ENCODE assay signal across 12 cellular contexts in genomic region chr17:57404073-57404472, GRCh38.
DNase-seq lines count a peak whose midpoint lies in the region; ATAC-seq, FAIRE-seq and TF ChIP-seq lines count a peak whose summit lies in the region.
"Had no signal": no experiment of that assay in that cellular context is flagged by ENCODE, and none has a peak within 500 bp of the region (broad histone marks: within the 10 kb centered on the region; RNA-seq: fewer than 3 reads in every experiment).

No MANE protein-coding gene starts in this region.

- peak; percentile 41; the same call in 1 of the 2 replicates for TF ChIP-seq RAD21 in HepG2 (CRISPR knock-in tag; IDR thresholded peaks at IDR 0.05)

- H3K4me1 Mint-ChIP-seq in CD4-positive, CD25-positive, alpha-beta regulatory T cell, result peaks cover 30 to 62% (median 45%) of the 10 kb centered on the region in 4 donors
- H3K4me1 Mint-ChIP-seq in GM23338, result peaks cover 47% of the 10 kb centered on the region

- TF ChIP-seq POLR2A in HepG2 (IDR thresholded peaks at IDR 0.05; ENCODE audit: insufficient read depth in 1 of 2, low read depth in 2 of 2, low read length in 2 of 2), result no peak

- DNase-seq in CD4-positive, CD25-positive, alpha-beta regulatory T cell, result peak in 1 of 3 donors; percentile 25
- no peak for DNase-seq in GM23338 (ENCODE audit: low spot score)
- peak; percentile 66 for DNase-seq in SK-MEL-5 (ENCODE audit: low read depth, low spot score)
- DNase-seq in HepG2 (ENCODE audit: low spot score), result peak; percentile 35
- DNase-seq in SHP77 treated with DMSO at 0.1 percent for 48 hours (lab: John Stamatoyannopoulos, UW), result no peak
- DNase-seq in stimulated activated CD4-positive, alpha-beta T cell treated with anti-CD3 and anti-CD28 coated beads, Interleukin-12 subunit alpha, Interleukin-12 subunit beta, amount 100 ng/mL, for 4 hours, result no peak
- no peak for DNase-seq in left cardiac atrium
- DNase-seq: activated effector memory CD4-positive, alpha-beta T cell treated with Interleukin-2 at 50 U/mL for 16 hours; left ventricle myocardium inferior; NCI-H2107 had no signal

- TF ChIP-seq EP300 in HepG2 (IDR thresholded peaks at IDR 0.05; ENCODE audit: low read depth in 2 of 2, low read length in 2 of 2) (no peak), HepG2 (CRISPR knock-in tag; IDR thresholded peaks at IDR 0.05; ENCODE audit: borderline replicate concordance) (no peak)

- ATAC-seq in CD4-positive, CD25-positive, alpha-beta regulatory T cell (ENCODE audit: low read depth in 2 of 2), result no peak
- ATAC-seq in GM23338 (no peak), HepG2 (no peak), GM21786 (IDR thresholded peaks at IDR 0.05; ENCODE audit: unreplicated experiment) (no peak), left cardiac atrium (no peak)
- ATAC-seq: Right ventricle myocardium inferior had no signal

- TF ChIP-seq CTCF in GM23338 (conservative IDR thresholded peaks at IDR 0.05; ENCODE audit: low read depth in 2 of 2), result peak; percentile 25 to 47
- TF ChIP-seq CTCF in HepG2 (CRISPR knock-in tag; IDR thresholded peaks at IDR 0.05), result peak; percentile 60

- no peak overlapping the region for H3K4me3 Mint-ChIP-seq in CD4-positive, CD25-positive, alpha-beta regulatory T cell
- H3K4me3 Mint-ChIP-seq in GM23338, result no peak overlapping the region

- intact Hi-C loops in HepG2 (cut with micrococcal nuclease; ENCODE audit: unreplicated experiment), result loop anchor here (10.0 kb wide), 1 partner anchor 119 kb away; no protein-coding TSS in a partner anchor
- intact Hi-C loops in left cardiac atrium (cut with DNase I), result no loop called here

- no peak overlapping the region for H3K4me2 ChIP-seq in GM23338
- H3K4me2 ChIP-seq in HepG2 (ENCODE audit: low read depth, low read length), result no peak overlapping the region

- no peak overlapping the region for H3K27ac ChIP-seq in CD4-positive, CD25-positive, alpha-beta regulatory T cell (ENCODE audit: insufficient read depth, low read length, poor library complexity, severe bottlenecking)
- H3K27ac ChIP-seq in GM23338 (ENCODE audit: low read depth), result no peak overlapping the region
- no peak overlapping the region for H3K27ac ChIP-seq in HepG2 (ENCODE audit: extremely low read length, insufficient read depth, low read length)

- H2AFZ ChIP-seq in GM23338 (no peak overlapping the region), HepG2 (ENCODE audit: low read length) (no peak overlapping the region)

- H3K27me3 Mint-ChIP-seq in CD4-positive, CD25-positive, alpha-beta regulatory T cell, result no peaks in the 10 kb centered on the region
- H3K27me3 Mint-ChIP-seq in GM23338 (ENCODE audit: insufficient read depth, low read depth, poor library complexity), result peaks cover 9% of the 10 kb centered on the region

- 93% methylated on average over 4 of the region's 4 CpGs for WGBS in HepG2 (ENCODE audit: low lambda C conversion rate)

- peaks cover 21% of the 10 kb centered on the region for H3K4me1 ChIP-seq in CD4-positive, CD25-positive, alpha-beta regulatory T cell (ENCODE audit: control insufficient read depth, insufficient read depth, low read length, poor library complexity, severe bottlenecking)
- peaks cover 30% of the 10 kb centered on the region for H3K4me1 ChIP-seq in GM23338 (ENCODE audit: insufficient read depth)
- peaks cover 63% of the 10 kb centered on the region for H3K4me1 ChIP-seq in HepG2 (ENCODE audit: insufficient read depth, low read length)

- peaks cover 35% of the 10 kb centered on the region for H3K36me3 ChIP-seq in CD4-positive, CD25-positive, alpha-beta regulatory T cell (ENCODE audit: control insufficient read depth, insufficient read depth, low read length)
- H3K36me3 ChIP-seq in GM23338 (ENCODE audit: insufficient read depth) (no peaks in the 10 kb centered on the region), HepG2 (replicated peaks in 1 of 2; ENCODE audit: control insufficient read depth in 1 of 2, insufficient read depth in 2 of 2, low read length in 2 of 2) (peaks cover 19 to 47% of the 10 kb centered on the region in 2 experiments)
- H3K36me3 ChIP-seq: left ventricle myocardium inferior had no signal

- H3K27me3 ChIP-seq in CD4-positive, CD25-positive, alpha-beta regulatory T cell (ENCODE audit: control insufficient read depth, insufficient read depth, low read length), result no peaks in the 10 kb centered on the region
- H3K27me3 ChIP-seq in GM23338 (ENCODE audit: insufficient read depth) (no peaks in the 10 kb centered on the region), HepG2 (ENCODE audit: control insufficient read depth in 1 of 2, insufficient read depth in 2 of 2, low read length in 2 of 2) (no peaks in the 10 kb centered on the region)

- H3K4me3 ChIP-seq in CD4-positive, CD25-positive, alpha-beta regulatory T cell (ENCODE audit: low read depth, low read length), result no peak overlapping the region
- H3K4me3 ChIP-seq in GM23338 (no peak overlapping the region), HepG2 (replicated peaks in 1 of 3; ENCODE audit: insufficient read depth in 1 of 3, low read depth in 2 of 3, low read length in 3 of 3) (no peak overlapping the region)
- H3K4me3 ChIP-seq: left ventricle myocardium inferior had no signal

- BruUV-seq in HepG2 (replicated peaks; lab: Mats Ljungman, UMichigan), result no TSS peak

- no peaks in the 10 kb centered on the region for H3K9me2 ChIP-seq in GM23338 (ENCODE audit: insufficient read depth)

- peak overlapping the region in 2 of 3 donors; percentile 66 to 73 for H3K27ac Mint-ChIP-seq in CD4-positive, CD25-positive, alpha-beta regulatory T cell
- H3K27ac Mint-ChIP-seq in GM23338, result no peak overlapping the region

- H3K36me3 Mint-ChIP-seq in CD4-positive, CD25-positive, alpha-beta regulatory T cell, result peaks cover 34% of the 10 kb centered on the region
- H3K36me3 Mint-ChIP-seq in GM23338 (ENCODE audit: low read depth), result peaks cover 5% of the 10 kb centered on the region; the same call in 1 of the 3 replicates

- POLR2A ChIA-PET in HepG2 (lab: Yijun Ruan, JAX), result interaction anchor here (1.8 kb wide), 1 partner anchor 10 kb away, joined by 6 read pairs; no protein-coding TSS in a partner anchor

- H3K79me2 ChIP-seq in GM23338 (replicated peaks; ENCODE audit: insufficient read depth) (peaks cover 17% of the 10 kb centered on the region), HepG2 (ENCODE audit: insufficient read depth, low read length) (peaks cover 11% of the 10 kb centered on the region)

- in situ Hi-C loops in SK-MEL-5 (cut with HindIII; ENCODE audit: low pct_unique_long_range_greater_than_20kb, low sequenced_read_pairs) (loop anchor here (10.0 kb wide), 1 partner anchor 179 kb away; no protein-coding TSS in a partner anchor), HepG2 (cut with HindIII; ENCODE audit: extremely low pct_ligation_motif_present, low pct_unique_long_range_greater_than_20kb) (no loop called here)

- no peaks in the 10 kb centered on the region for H3F3A ChIP-seq in GM23338 (replicated peaks; ENCODE audit: low read depth)

- H3K9me3 ChIP-seq in CD4-positive, CD25-positive, alpha-beta regulatory T cell (ENCODE audit: control insufficient read depth in 2 of 2, low read length in 2 of 2), result no peaks in the 10 kb centered on the region
- no peaks in the 10 kb centered on the region for H3K9me3 ChIP-seq in HepG2 (ENCODE audit: low read length)
- H3K9me3 ChIP-seq: left ventricle myocardium inferior had no signal

- H3K9ac ChIP-seq in HepG2 (ENCODE audit: insufficient read depth, low read depth, low read length), result no peak overlapping the region

- CTCF ChIA-PET in HepG2 (lab: Yijun Ruan, JAX; ENCODE audit: low intra/inter-chr PET ratio, low total read pairs), result interaction anchor here (0.7 to 1.9 kb wide), 2 partner anchors 160 to 161 kb away, joined by 3 to 10 read pairs; no protein-coding TSS in a partner anchor

- H3K9me3 Mint-ChIP-seq in CD4-positive, CD25-positive, alpha-beta regulatory T cell, result peaks cover 0 to 1% (median 0%) of the 10 kb centered on the region in 7 donors
- no peaks in the 10 kb centered on the region for H3K9me3 Mint-ChIP-seq in GM23338

- H4K20me1 ChIP-seq in GM23338 (replicated peaks; ENCODE audit: insufficient read depth) (peaks cover 4% of the 10 kb centered on the region; the same call in 1 of the 2 replicates), HepG2 (ENCODE audit: insufficient read depth, low read length) (no peaks in the 10 kb centered on the region)

- no peak for FAIRE-seq in HepG2 (lab: Jason Lieb, UNC)

TF ChIP-seq in GM23338, 12 proteins besides CTCF, POLR2A, EP300 and RAD21:
- TF ChIP-seq CREB1 (CRISPR knock-in tag; IDR thresholded peaks at IDR 0.05; ENCODE audit: low read depth), result no peak
- TF ChIP-seq ZNF331 (CRISPR knock-in tag; IDR thresholded peaks at IDR 0.05; ENCODE audit: low read depth), result no peak

TF ChIP-seq in HepG2, 621 proteins besides CTCF, POLR2A, EP300 and RAD21 (continues in another document):
- TF ChIP-seq NR1H2 (CRISPR knock-in tag; IDR thresholded peaks at IDR 0.05; ENCODE audit: borderline replicate concordance, low read depth) (no peak), HNF4A (CRISPR knock-in tag; IDR thresholded peaks at IDR 0.05) (peak; percentile 73), MIXL1 (CRISPR knock-in tag; IDR thresholded peaks at IDR 0.05) (no peak), ZNF841 (CRISPR knock-in tag; IDR thresholded peaks at IDR 0.05; ENCODE audit: borderline replicate concordance) (no peak), ZNF607 (CRISPR knock-in tag; IDR thresholded peaks at IDR 0.05; ENCODE audit: borderline replicate concordance) (no peak), NR2F2 (IDR thresholded peaks at IDR 0.05; ENCODE audit: borderline replicate concordance, low read depth) (no peak), FOXA3 (CRISPR knock-in tag; IDR thresholded peaks at IDR 0.05) (no peak)
- TF ChIP-seq, protein P1, sequence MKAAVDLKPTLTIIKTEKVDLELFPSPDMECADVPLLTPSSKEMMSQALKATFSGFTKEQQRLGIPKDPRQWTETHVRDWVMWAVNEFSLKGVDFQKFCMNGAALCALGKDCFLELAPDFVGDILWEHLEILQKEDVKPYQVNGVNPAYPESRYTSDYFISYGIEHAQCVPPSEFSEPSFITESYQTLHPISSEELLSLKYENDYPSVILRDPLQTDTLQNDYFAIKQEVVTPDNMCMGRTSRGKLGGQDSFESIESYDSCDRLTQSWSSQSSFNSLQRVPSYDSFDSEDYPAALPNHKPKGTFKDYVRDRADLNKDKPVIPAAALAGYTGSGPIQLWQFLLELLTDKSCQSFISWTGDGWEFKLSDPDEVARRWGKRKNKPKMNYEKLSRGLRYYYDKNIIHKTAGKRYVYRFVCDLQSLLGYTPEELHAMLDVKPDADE (CRISPR knock-in tag; IDR thresholded peaks at IDR 0.05), result no peak

Comparison
In these comparisons a context has a peak if more than half of its experiments do, and no peak if none do; other contexts are left out.
1. DNase-seq: peak in SK-MEL-5 (single experiment) and HepG2 (single experiment); none in GM23338 (single experiment), SHP77 treated with DMSO at 0.1 percent for 48 hours (single experiment), stimulated activated CD4-positive, alpha-beta T cell treated with anti-CD3 and anti-CD28 coated beads, Interleukin-12 subunit alpha, Interleukin-12 subunit beta, amount 100 ng/mL, for 4 hours (single experiment) and left cardiac atrium (single experiment).